ENCODE assay signal across 39 cellular contexts in the genomic region with DNA sequence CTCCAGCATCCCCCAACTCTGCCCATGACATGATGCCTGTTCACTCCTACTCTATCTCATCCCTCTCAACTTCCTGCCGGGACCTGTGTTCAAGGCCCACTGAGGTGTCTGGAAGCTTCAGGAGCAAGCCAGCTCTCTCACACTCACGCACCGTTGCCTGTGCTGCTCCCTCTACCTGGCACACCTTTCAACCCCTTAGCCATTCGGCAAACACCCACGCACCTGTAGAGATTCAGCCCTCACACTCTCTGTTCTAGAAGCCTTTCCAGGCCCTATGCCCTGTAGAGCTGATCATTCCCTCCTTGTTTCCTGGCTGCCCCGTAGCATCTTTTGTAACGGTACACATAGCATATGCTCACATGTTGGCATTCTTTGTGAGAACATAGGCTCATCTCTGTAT. TPM values are rescaled to one million over a fixed set of nuclear protein-coding genes. Genes with fewer than 3 reads are reported as not detected.
"Had no signal": no experiment of that assay in that cellular context is flagged by ENCODE, and none has a peak within 500 bp of the region (broad histone marks: within the 10 kb centered on the region; RNA-seq: fewer than 3 reads in every experiment).

No MANE protein-coding gene starts in this region.

- H3K4me3 Mint-ChIP-seq: activated CD4-positive, alpha-beta memory T cell treated with anti-CD3 and anti-CD28 coated beads for 36 hours; activated CD4-positive, alpha-beta T cell treated with anti-CD3 and anti-CD28 coated beads for 36 hours; activated CD4-positive, alpha-beta T cell treated with anti-CD3 and anti-CD28 coated beads, Interleukin-2, amount 10 ng/mL, durations not matched to agents 24 days and 14 days; activated CD8-positive, alpha-beta memory T cell treated with anti-CD3 and anti-CD28 coated beads, Interleukin-2, amount 10 ng/mL, durations not matched to agents 7 days and 5 days; activated CD8-positive, alpha-beta T cell treated with anti-CD3 and anti-CD28 coated beads, Interleukin-2, amount 10 ng/mL, durations not matched to agents 7 days and 5 days; activated naive CD4-positive, alpha-beta T cell treated with anti-CD3 and anti-CD28 coated beads, Interleukin-2, amount 10 ng/mL, durations not matched to agents 7 days and 5 days; activated naive CD8-positive, alpha-beta T cell treated with anti-CD3 and anti-CD28 coated beads, Interleukin-2, amount 10 ng/mL, durations not matched to agents 7 days and 5 days; activated T-helper 1 cell treated with anti-CD3 and anti-CD28 coated beads, Interleukin-12 subunit alpha, Interleukin-12 subunit beta, Interleukin-2, Interleukin-4 antibody, amounts not matched to agents 30 ng/mL and 10 ng/mL and 1 ng/mL, durations not matched to agents 14 hours and 24 hours and 36 hours; brain; T-helper 1 cell treated with Interleukin-12 subunit alpha and Interleukin-12 subunit beta and Interleukin-4 antibody, amounts not matched to agents 30 μg/mL and 1 μg/mL, for 36 hours; T-helper 2 cell treated with Interferon-gamma antibody and Interleukin-4, amounts not matched to agents 5 μg/mL and 100 μg/mL, for 36 hours had no signal

- H3K27ac ChIP-seq: ascending aorta, breast epithelium, cardiac muscle cell, colonic mucosa, epithelial cell of prostate, esophagus squamous epithelium, gastroesophageal sphincter, heart right ventricle had no signal

- H3K27me3 Mint-ChIP-seq: activated CD4-positive, alpha-beta memory T cell treated with anti-CD3 and anti-CD28 coated beads for 36 hours; activated CD4-positive, alpha-beta T cell treated with anti-CD3 and anti-CD28 coated beads, Interleukin-2, amount 10 ng/mL, durations not matched to agents 24 days and 14 days; activated CD8-positive, alpha-beta memory T cell treated with anti-CD3 and anti-CD28 coated beads, Interleukin-2, amount 10 ng/mL, durations not matched to agents 7 days and 5 days; activated naive CD4-positive, alpha-beta T cell treated with anti-CD3 and anti-CD28 coated beads, Interleukin-2, amount 10 ng/mL, durations not matched to agents 7 days and 5 days; activated naive CD8-positive, alpha-beta T cell treated with anti-CD3 and anti-CD28 coated beads, Interleukin-2, amount 10 ng/mL, durations not matched to agents 7 days and 5 days; brain had no signal

- DNase-seq: activated CD4-positive, alpha-beta memory T cell treated with anti-CD3 and anti-CD28 coated beads for 36 hours; activated CD4-positive, alpha-beta T cell treated with anti-CD3 and anti-CD28 coated beads for 36 hours; activated CD4-positive, alpha-beta T cell treated with anti-CD3 and anti-CD28 coated beads, Interleukin-2, amount 10 ng/mL, durations not matched to agents 24 days and 14 days; activated CD4-positive, CD25-positive, alpha-beta regulatory T cell; activated CD4-positive, CD25-positive, alpha-beta regulatory T cell treated with anti-CD3 and anti-CD28 coated beads, Interleukin-2, amount 50 U/mL, for 72 hours; activated CD8-positive, alpha-beta memory T cell treated with anti-CD3 and anti-CD28 coated beads, Interleukin-2, amount 10 ng/mL, durations not matched to agents 7 days and 5 days; activated CD8-positive, alpha-beta memory T cell treated with anti-CD3 and anti-CD28 coated beads, Interleukin-2, amount 50 U/mL, for 4 hours; activated CD8-positive, alpha-beta T cell treated with anti-CD3 and anti-CD28 coated beads, Interleukin-2, amount 10 ng/mL, durations not matched to agents 7 days and 5 days; activated gamma-delta T cell; activated naive CD4-positive, alpha-beta T cell; activated naive CD4-positive, alpha-beta T cell treated with anti-CD3 and anti-CD28 coated beads, Interleukin-2, amount 10 ng/mL, durations not matched to agents 7 days and 5 days; activated naive CD8-positive, alpha-beta T cell treated with anti-CD3 and anti-CD28 coated beads, Interleukin-2, amount 10 ng/mL, durations not matched to agents 7 days and 5 days; activated T-cell treated with anti-CD3 and anti-CD28 coated beads, Interleukin-2, amount 50 U/mL, for 1 hour; activated T-cell treated with anti-CD3 and anti-CD28 coated beads, Interleukin-2, amount 50 U/mL, for 48 hours; central memory CD4-positive, alpha-beta T cell; cerebellar nuclear complex; colonic mucosa; effector CD8-positive, alpha-beta T cell; esophagus squamous epithelium; foreskin melanocyte; heart right ventricle; T1000 had no signal

- H3K36me3 Mint-ChIP-seq: activated CD4-positive, alpha-beta memory T cell treated with anti-CD3 and anti-CD28 coated beads for 36 hours; activated CD8-positive, alpha-beta memory T cell treated with anti-CD3 and anti-CD28 coated beads, Interleukin-2, amount 10 ng/mL, durations not matched to agents 7 days and 5 days; activated naive CD4-positive, alpha-beta T cell treated with anti-CD3 and anti-CD28 coated beads, Interleukin-2, amount 10 ng/mL, durations not matched to agents 7 days and 5 days; activated naive CD4-positive, alpha-beta T cell treated with anti-CD3 and anti-CD28 coated beads, Interleukin-2, amount 50 U/mL, for 72 hours; activated naive CD8-positive, alpha-beta T cell treated with anti-CD3 and anti-CD28 coated beads, Interleukin-2, amount 10 ng/mL, durations not matched to agents 7 days and 5 days; brain had no signal

- H3K9me3 ChIP-seq: ascending aorta, breast epithelium, colonic mucosa, esophagus squamous epithelium had no signal

- H3K27me3 ChIP-seq: ascending aorta, breast epithelium, cardiac muscle cell, colonic mucosa, esophagus squamous epithelium had no signal

- H3K36me3 ChIP-seq: ascending aorta, breast epithelium, cardiac muscle cell, colonic mucosa, esophagus squamous epithelium, gastroesophageal sphincter, heart right ventricle had no signal

- H3K27ac Mint-ChIP-seq: activated CD4-positive, alpha-beta memory T cell treated with anti-CD3 and anti-CD28 coated beads for 36 hours; activated CD4-positive, alpha-beta T cell treated with anti-CD3 and anti-CD28 coated beads for 36 hours; activated CD4-positive, alpha-beta T cell treated with anti-CD3 and anti-CD28 coated beads, Interleukin-2, amount 10 ng/mL, durations not matched to agents 24 days and 14 days; activated CD8-positive, alpha-beta memory T cell treated with anti-CD3 and anti-CD28 coated beads, Interleukin-2, amount 10 ng/mL, durations not matched to agents 7 days and 5 days; activated CD8-positive, alpha-beta T cell treated with anti-CD3 and anti-CD28 coated beads, Interleukin-2, amount 10 ng/mL, durations not matched to agents 7 days and 5 days; activated naive CD4-positive, alpha-beta T cell treated with anti-CD3 and anti-CD28 coated beads, Interleukin-2, amount 10 ng/mL, durations not matched to agents 7 days and 5 days; activated naive CD8-positive, alpha-beta T cell treated with anti-CD3 and anti-CD28 coated beads, Interleukin-2, amount 10 ng/mL, durations not matched to agents 7 days and 5 days; activated T-helper 1 cell treated with anti-CD3 and anti-CD28 coated beads, Interleukin-12 subunit alpha, Interleukin-12 subunit beta, Interleukin-2, Interleukin-4 antibody, amounts not matched to agents 30 ng/mL and 10 ng/mL and 1 ng/mL, durations not matched to agents 14 hours and 24 hours and 36 hours; T-helper 1 cell treated with Interleukin-12 subunit alpha and Interleukin-12 subunit beta and Interleukin-4 antibody, amounts not matched to agents 30 μg/mL and 1 μg/mL, for 36 hours; T-helper 2 cell treated with Interferon-gamma antibody and Interleukin-4, amounts not matched to agents 5 μg/mL and 100 μg/mL, for 36 hours had no signal

- H3K9me3 Mint-ChIP-seq: activated CD4-positive, alpha-beta memory T cell treated with anti-CD3 and anti-CD28 coated beads for 36 hours; activated CD4-positive, alpha-beta T cell treated with anti-CD3 and anti-CD28 coated beads, Interleukin-2, amount 10 ng/mL, durations not matched to agents 24 days and 14 days; activated naive CD8-positive, alpha-beta T cell treated with anti-CD3 and anti-CD28 coated beads, Interleukin-2, amount 10 ng/mL, durations not matched to agents 7 days and 5 days; brain; T-helper 1 cell treated with Interleukin-12 subunit alpha and Interleukin-12 subunit beta and Interleukin-4 antibody, amounts not matched to agents 30 μg/mL and 1 μg/mL, for 36 hours; T-helper 2 cell treated with Interferon-gamma antibody and Interleukin-4, amounts not matched to agents 5 μg/mL and 100 μg/mL, for 36 hours had no signal

- H3K4me1 Mint-ChIP-seq: activated CD4-positive, alpha-beta T cell treated with anti-CD3 and anti-CD28 coated beads for 36 hours; activated CD4-positive, alpha-beta T cell treated with anti-CD3 and anti-CD28 coated beads, Interleukin-2, amount 10 ng/mL, durations not matched to agents 24 days and 14 days; activated CD8-positive, alpha-beta memory T cell treated with anti-CD3 and anti-CD28 coated beads, Interleukin-2, amount 10 ng/mL, durations not matched to agents 7 days and 5 days; activated naive CD4-positive, alpha-beta T cell treated with anti-CD3 and anti-CD28 coated beads, Interleukin-2, amount 10 ng/mL, durations not matched to agents 7 days and 5 days; activated naive CD8-positive, alpha-beta T cell treated with anti-CD3 and anti-CD28 coated beads, Interleukin-2, amount 10 ng/mL, durations not matched to agents 7 days and 5 days had no signal

- H3K4me1 ChIP-seq: ascending aorta, breast epithelium, colonic mucosa, esophagus squamous epithelium, gastroesophageal sphincter, heart right ventricle had no signal

- ATAC-seq: activated CD4-positive, alpha-beta T cell treated with anti-CD3 and anti-CD28 coated beads for 36 hours; activated CD8-positive, alpha-beta memory T cell treated with anti-CD3 and anti-CD28 coated beads, Interleukin-2, amount 10 ng/mL, durations not matched to agents 7 days and 5 days; activated CD8-positive, alpha-beta T cell treated with anti-CD3 and anti-CD28 coated beads, Interleukin-2, amount 10 ng/mL, durations not matched to agents 7 days and 5 days; activated naive CD4-positive, alpha-beta T cell treated with anti-CD3 and anti-CD28 coated beads, Interleukin-2, amount 50 U/mL, for 72 hours; gastroesophageal sphincter; heart right ventricle had no signal

- H3K4me3 ChIP-seq: ascending aorta, breast epithelium, cardiac muscle cell, colonic mucosa, esophagus squamous epithelium, gastroesophageal sphincter, heart right ventricle had no signal

RNA-seq across cellular contexts. Expression of gene C8B, which starts 1.5 kb away (rescaled TPM):
- total RNA-seq: activated CD4-positive, alpha-beta memory T cell treated with anti-CD3 and anti-CD28 coated beads for 36 hours; activated CD4-positive, alpha-beta T cell treated with anti-CD3 and anti-CD28 coated beads for 36 hours; activated CD4-positive, alpha-beta T cell treated with anti-CD3 and anti-CD28 coated beads, Interleukin-2, amount 10 ng/mL, durations not matched to agents 24 days and 14 days; activated CD8-positive, alpha-beta memory T cell treated with anti-CD3 and anti-CD28 coated beads for 36 hours; activated CD8-positive, alpha-beta memory T cell treated with anti-CD3 and anti-CD28 coated beads, Interleukin-2, amount 10 ng/mL, durations not matched to agents 7 days and 5 days; activated CD8-positive, alpha-beta T cell treated with anti-CD3 and anti-CD28 coated beads, Interleukin-2, amount 10 ng/mL, durations not matched to agents 7 days and 5 days; activated naive CD4-positive, alpha-beta T cell treated with anti-CD3 and anti-CD28 coated beads, Interleukin-2, amount 50 U/mL, for 72 hours; activated naive CD8-positive, alpha-beta T cell treated with anti-CD3 and anti-CD28 coated beads, Interleukin-2, amount 10 ng/mL, durations not matched to agents 7 days and 5 days; activated T-helper 1 cell treated with anti-CD3 and anti-CD28 coated beads, Interleukin-12 subunit alpha, Interleukin-12 subunit beta, Interleukin-2, Interleukin-4 antibody, amounts not matched to agents 30 ng/mL and 10 ng/mL and 1 ng/mL, durations not matched to agents 14 hours and 24 hours and 36 hours; breast epithelium; cardiac muscle cell; colonic mucosa; dermis microvascular lymphatic vessel endothelial cell; endothelial cell of umbilical vein; fibroblast of lung; fibroblast of villous mesenchyme; gastroesophageal sphincter; glomerular endothelial cell; heart right ventricle had no signal
- polyA plus RNA-seq: cardiac muscle cell, endothelial cell of umbilical vein, esophagus, fibroblast of lung, heart right ventricle had no signal
